Comparison of ENCODE assay signal across 17 cellular contexts in genomic region chr2:27854224-27854623, GRCh38. TPM values are rescaled to one million over a fixed set of nuclear protein-coding genes. Genes with fewer than 3 reads are reported as not detected.
A peak's percentile ranks its signal among the peaks of the same experiment; 100 is the strongest.
DNase-seq lines count a peak whose midpoint lies in the region; ATAC-seq and TF ChIP-seq lines count a peak whose summit lies in the region.
"Had no signal": no experiment of that assay in that cellular context is flagged by ENCODE, and none has a peak within 500 bp of the region (broad histone marks: within the 10 kb centered on the region; RNA-seq: fewer than 3 reads in every experiment).

No MANE protein-coding gene starts in this region.

- H3K4me3 ChIP-seq in epithelial cell of proximal tubule (ENCODE audit: low read depth, low read length) = no peak overlapping the region
- H3K4me3 ChIP-seq in mucosa of descending colon = no peak overlapping the region
- no peak overlapping the region for H3K4me3 ChIP-seq in transverse colon
- H3K4me3 ChIP-seq in right cardiac atrium (ENCODE audit: low read length) = no peak overlapping the region
- H3K4me3 ChIP-seq: K562 had no signal

- TF ChIP-seq CTCF in epithelial cell of proximal tubule (conservative IDR thresholded peaks at IDR 0.05; ENCODE audit: low read depth, low read length) = peak; percentile 24
- no peak for TF ChIP-seq CTCF in mucosa of descending colon (IDR thresholded peaks at IDR 0.05)
- TF ChIP-seq CTCF in transverse colon (IDR thresholded peaks at IDR 0.05) = peak in 2 of 5 experiments; percentile 16 to 20

- H3K36me3 ChIP-seq in mucosa of descending colon (ENCODE audit: low read depth) (no peaks in the 10 kb centered on the region), transverse colon (no peaks in the 10 kb centered on the region)

- no peaks in the 10 kb centered on the region for H3K9me3 ChIP-seq in mucosa of descending colon
- no peaks in the 10 kb centered on the region for H3K9me3 ChIP-seq in transverse colon
- H3K9me3 ChIP-seq in right cardiac atrium (ENCODE audit: control insufficient read depth, low read length) = no peaks in the 10 kb centered on the region

- no peak overlapping the region for H3K27ac ChIP-seq in transverse colon
- no peak overlapping the region for H3K27ac ChIP-seq in right cardiac atrium (ENCODE audit: low read length)

- no peaks in the 10 kb centered on the region for H3K4me1 ChIP-seq in mucosa of descending colon (ENCODE audit: low read depth)
- peaks cover 0 to 9% (median 7%) of the 10 kb centered on the region in 4 donors for H3K4me1 ChIP-seq in transverse colon
- peaks cover 1% of the 10 kb centered on the region for H3K4me1 ChIP-seq in right cardiac atrium (ENCODE audit: control insufficient read depth, insufficient read depth, low read length)

- TF ChIP-seq EP300 in transverse colon (IDR thresholded peaks at IDR 0.05; ENCODE audit: low read depth) = no peak

- ATAC-seq in mucosa of descending colon (peak; percentile 60), right cardiac atrium (no peak), Right ventricle myocardium superior (ENCODE audit: poor library complexity) (no peak)
- ATAC-seq: K562 had no signal

- WGBS in transverse colon (ENCODE audit: low coverage in 1 of 2), 2 donors = 52 to 79% methylated on average over 1 to 4 of the region's 4 CpGs
- 82% methylated on average over 4 of the region's 4 CpGs for WGBS in right cardiac atrium

- intact Hi-C loops in mucosa of descending colon (cut with DNase I, micrococcal nuclease) = no loop called here
- intact Hi-C loops in transverse colon (cut with DNase I; ENCODE audit: low total_unique reads) = no loop called here
- intact Hi-C loops in right cardiac atrium (cut with DNase I) = no loop called here
- intact Hi-C loops in Right ventricle myocardium superior (cut with DNase I) = no loop called here

- H3K27me3 ChIP-seq in transverse colon (no peaks in the 10 kb centered on the region), right cardiac atrium (ENCODE audit: control insufficient read depth, insufficient read depth) (no peaks in the 10 kb centered on the region)

- DNase-seq in MV-4-11 (lab: John Stamatoyannopoulos, UW) = peak; percentile 46
- no peak for DNase-seq in epithelial cell of proximal tubule (ENCODE audit: low read depth)
- DNase-seq in mucosa of descending colon = peak in 2 of 3 donors; percentile 25 to 28
- DNase-seq in transverse colon = peak; percentile 17
- DNase-seq in right cardiac atrium = no peak
- no peak for DNase-seq in Right ventricle myocardium superior
- no peak for DNase-seq in NCI-H2081 treated with DMSO at 0.1 percent for 48 hours (lab: John Stamatoyannopoulos, UW)
- DNase-seq: ACHN, C1 segment of cervical spinal cord, DMS153, GDM1, H7, NCI-H1417, NCI-H187 treated with DMSO at 0.1 percent for 48 hours, NCI-H345, NCI-H526 had no signal

- no peak for TF ChIP-seq POLR2A in transverse colon (IDR thresholded peaks at IDR 0.05)

- in situ Hi-C loops in transverse colon (cut with MboI; ENCODE audit: low pct_ligation_motif_present in 1 of 4, low pct_unique_long_range_greater_than_20kb in 1 of 4, low sequenced_read_pairs in 3 of 4) = no loop called here

RNA-seq across cellular contexts. Expression of gene RBKS, which starts 36.0 kb away (rescaled TPM):
- total RNA-seq in epithelial cell of proximal tubule = 2.7 and 6.2 TPM in 2 replicates
- 10 to 100 TPM in 2 of 3 donors, 1 to 10 TPM in 1; 5.9 to 10.6 (median 10.3) TPM for total RNA-seq in mucosa of descending colon
- 10 to 100 TPM in 2 of 4 donors, 1 to 10 TPM in 1, not detected in 1; 1.5 to 15.2 (median 15.1) TPM for total RNA-seq in transverse colon
- 1 to 10 TPM; 1.4 to 3.9 (median 2.6) TPM for total RNA-seq in right cardiac atrium
- 3.4 TPM for polyA plus RNA-seq in right cardiac atrium
- 4.2 TPM for total RNA-seq in Right ventricle myocardium superior

RNA-seq across cellular contexts. Expression of gene BABAM2, which starts 36.3 kb away (rescaled TPM):
- total RNA-seq in epithelial cell of proximal tubule = 23.6 and 24.6 TPM in 2 replicates
- 10 to 100 TPM; 34.8 to 42.4 (median 41.3) TPM for total RNA-seq in mucosa of descending colon
- total RNA-seq in transverse colon = 10 to 100 TPM; 33.3 to 48.9 (median 37.9) TPM
- 10 to 100 TPM; 63.8 to 65.2 (median 64.2) TPM for total RNA-seq in right cardiac atrium
- 45.2 TPM for polyA plus RNA-seq in right cardiac atrium
- 51.3 TPM for total RNA-seq in Right ventricle myocardium superior

Comparison
In these comparisons a context has a peak if more than half of its experiments do, and no peak if none do; other contexts are left out.
1. DNase-seq: peak in MV-4-11 (single experiment), mucosa of descending colon (2 of 3) and transverse colon (single experiment); none in epithelial cell of proximal tubule (single experiment), right cardiac atrium (0 of 3), Right ventricle myocardium superior (single experiment) and NCI-H2081 treated with DMSO at 0.1 percent for 48 hours (single experiment).